19 cellular contexts compared by ENCODE assay signal in the genomic region with DNA sequence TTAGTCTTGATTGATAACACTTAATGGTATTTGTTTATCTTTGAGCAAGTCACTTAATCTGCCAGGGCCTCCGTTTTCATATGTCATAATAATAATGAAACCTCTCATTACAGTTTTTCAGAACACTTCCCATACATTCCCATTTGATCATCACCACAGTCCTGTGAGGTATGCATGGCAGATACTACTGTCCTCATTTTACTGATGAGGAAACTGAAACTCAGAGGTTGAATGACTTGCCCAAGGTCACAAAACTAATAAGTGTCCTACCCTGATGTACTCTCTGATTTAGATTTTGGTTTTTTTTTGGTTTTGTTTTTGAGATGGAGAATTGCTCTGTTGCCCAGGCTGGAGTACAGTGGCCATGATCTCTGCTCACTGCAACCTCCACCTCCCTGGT. TPM values are rescaled to one million over a fixed set of nuclear protein-coding genes. Genes with fewer than 3 reads are reported as not detected.
A peak's percentile ranks its signal among the peaks of the same experiment; 100 is the strongest.
DNase-seq lines count a peak whose midpoint lies in the region; ATAC-seq and TF ChIP-seq lines count a peak whose summit lies in the region.
"Had no signal": no experiment of that assay in that cellular context is flagged by ENCODE, and none has a peak within 500 bp of the region (broad histone marks: within the 10 kb centered on the region; RNA-seq: fewer than 3 reads in every experiment).

No MANE protein-coding gene starts in this region.

- peaks cover 24% of the 10 kb centered on the region for H3K4me1 Mint-ChIP-seq in activated CD4-positive, alpha-beta memory T cell treated with anti-CD3 and anti-CD28 coated beads for 36 hours (ENCODE audit: low read depth)
- peaks cover 10% of the 10 kb centered on the region for H3K4me1 Mint-ChIP-seq in activated CD4-positive, alpha-beta memory T cell treated with anti-CD3 and anti-CD28 coated beads, Interleukin-2, amount 10 ng/mL, durations not matched to agents 7 days and 5 days
- peaks cover 15% of the 10 kb centered on the region for H3K4me1 Mint-ChIP-seq in CD4-positive, alpha-beta T cell (ENCODE audit: low read depth)
- peaks cover 13% of the 10 kb centered on the region for H3K4me1 Mint-ChIP-seq in activated naive CD8-positive, alpha-beta T cell treated with anti-CD3 and anti-CD28 coated beads for 36 hours
- H3K4me1 Mint-ChIP-seq in Caco-2 (ENCODE audit: low read depth, unreplicated experiment), result peaks cover 13% of the 10 kb centered on the region

- peak overlapping the region; percentile 2 for H3K27ac Mint-ChIP-seq in activated CD4-positive, alpha-beta memory T cell treated with anti-CD3 and anti-CD28 coated beads for 36 hours
- no peak overlapping the region for H3K27ac Mint-ChIP-seq in activated CD4-positive, alpha-beta memory T cell treated with anti-CD3 and anti-CD28 coated beads, Interleukin-2, amount 10 ng/mL, durations not matched to agents 7 days and 5 days
- H3K27ac Mint-ChIP-seq in CD4-positive, alpha-beta T cell, result peak overlapping the region; percentile 17
- peak overlapping the region; percentile 20 for H3K27ac Mint-ChIP-seq in activated naive CD8-positive, alpha-beta T cell treated with anti-CD3 and anti-CD28 coated beads for 36 hours
- no peak overlapping the region for H3K27ac Mint-ChIP-seq in Caco-2 (ENCODE audit: unreplicated experiment)

- no peaks in the 10 kb centered on the region for H3K27me3 ChIP-seq in CD4-positive, alpha-beta T cell (ENCODE audit: control insufficient read depth, insufficient read depth, low read length)
- no peaks in the 10 kb centered on the region for H3K27me3 ChIP-seq in Caco-2 (replicated peaks; ENCODE audit: control insufficient read depth, insufficient read depth, low read length)
- H3K27me3 ChIP-seq: BLaER1 treated with 17β-estradiol and CSF1 and Interleukin-3, amounts not matched to agents 10 nM and 100 nM; SJCRH30 had no signal

- H3K4me3 ChIP-seq in Caco-2 (ENCODE audit: low read depth, low read length), result no peak overlapping the region
- H3K4me3 ChIP-seq: BLaER1 treated with 17β-estradiol and CSF1 and Interleukin-3, amounts not matched to agents 10 nM and 100 nM; SJCRH30 had no signal

- no peak for DNase-seq in activated CD4-positive, alpha-beta memory T cell treated with anti-CD3 and anti-CD28 coated beads for 36 hours
- no peak for DNase-seq in activated CD4-positive, alpha-beta memory T cell treated with anti-CD3 and anti-CD28 coated beads, Interleukin-2, amount 10 ng/mL, durations not matched to agents 7 days and 5 days
- no peak for DNase-seq in CD4-positive, alpha-beta T cell
- no peak for DNase-seq in activated naive CD8-positive, alpha-beta T cell treated with anti-CD3 and anti-CD28 coated beads for 36 hours
- DNase-seq in HK-2 (ENCODE audit: unreplicated experiment) (no peak), Caco-2 (no peak), Ammon's horn (ENCODE audit: low spot score) (no peak)
- DNase-seq: DMS 273 treated with DMSO at 0.1 percent for 48 hours, GF-D8, HCEC 1CT, NCI-H1092, NCI-H146, NCI-H2081, NCI-H510A, NCI-H774, PC-3, SJCRH30 had no signal

- POLR2A ChIA-PET in activated CD4-positive, alpha-beta memory T cell treated with anti-CD3 and anti-CD28 coated beads for 36 hours (lab: Charles Lee), result no interaction called here
- POLR2A ChIA-PET in activated CD4-positive, alpha-beta memory T cell treated with anti-CD3 and anti-CD28 coated beads, Interleukin-2, amount 10 ng/mL, durations not matched to agents 7 days and 5 days (lab: Charles Lee), result no interaction called here
- POLR2A ChIA-PET in CD4-positive, alpha-beta T cell (lab: Charles Lee), result no interaction called here
- POLR2A ChIA-PET in Caco-2 (lab: Charles Lee), result no interaction called here

- no peak for TF ChIP-seq CTCF in CD4-positive, alpha-beta T cell (IDR thresholded peaks at IDR 0.05)
- TF ChIP-seq CTCF in Caco-2 (IDR thresholded peaks at IDR 0.05; ENCODE audit: insufficient read depth in 1 of 2, low read depth in 1 of 2, low read length in 1 of 2, severe bottlenecking in 1 of 2, unreplicated experiment in 1 of 2), result no peak

- H3K27me3 Mint-ChIP-seq in activated CD4-positive, alpha-beta memory T cell treated with anti-CD3 and anti-CD28 coated beads for 36 hours, result no peaks in the 10 kb centered on the region
- no peaks in the 10 kb centered on the region for H3K27me3 Mint-ChIP-seq in activated CD4-positive, alpha-beta memory T cell treated with anti-CD3 and anti-CD28 coated beads, Interleukin-2, amount 10 ng/mL, durations not matched to agents 7 days and 5 days
- H3K27me3 Mint-ChIP-seq in CD4-positive, alpha-beta T cell, result no peaks in the 10 kb centered on the region
- H3K27me3 Mint-ChIP-seq in activated naive CD8-positive, alpha-beta T cell treated with anti-CD3 and anti-CD28 coated beads for 36 hours, result no peaks in the 10 kb centered on the region
- no peaks in the 10 kb centered on the region for H3K27me3 Mint-ChIP-seq in Caco-2 (ENCODE audit: insufficient read depth, unreplicated experiment)

- H3K27ac ChIP-seq in CD4-positive, alpha-beta T cell (ENCODE audit: low read depth, low read length), result no peak overlapping the region
- H3K27ac ChIP-seq: BLaER1 treated with 17β-estradiol and CSF1 and Interleukin-3, amounts not matched to agents 10 nM and 100 nM; SJCRH30 had no signal

- H3K9me3 Mint-ChIP-seq in activated CD4-positive, alpha-beta memory T cell treated with anti-CD3 and anti-CD28 coated beads for 36 hours, result no peaks in the 10 kb centered on the region
- no peaks in the 10 kb centered on the region for H3K9me3 Mint-ChIP-seq in activated CD4-positive, alpha-beta memory T cell treated with anti-CD3 and anti-CD28 coated beads, Interleukin-2, amount 10 ng/mL, durations not matched to agents 7 days and 5 days
- H3K9me3 Mint-ChIP-seq in CD4-positive, alpha-beta T cell, result no peaks in the 10 kb centered on the region
- no peaks in the 10 kb centered on the region for H3K9me3 Mint-ChIP-seq in activated naive CD8-positive, alpha-beta T cell treated with anti-CD3 and anti-CD28 coated beads for 36 hours
- H3K9me3 Mint-ChIP-seq in Caco-2 (ENCODE audit: unreplicated experiment), result no peaks in the 10 kb centered on the region

- ATAC-seq in CD4-positive, alpha-beta T cell (ENCODE audit: poor library complexity), result no peak
- peak; percentile 81 for ATAC-seq in GM21529 (IDR thresholded peaks at IDR 0.05; ENCODE audit: unreplicated experiment)
- ATAC-seq: PC-3 had no signal

- H3K36me3 ChIP-seq in Caco-2 (ENCODE audit: control insufficient read depth, insufficient read depth, low read length), result peaks cover 2% of the 10 kb centered on the region; the same call in 1 of the 2 replicates

- no peak overlapping the region for H3K4me3 Mint-ChIP-seq in activated CD4-positive, alpha-beta memory T cell treated with anti-CD3 and anti-CD28 coated beads for 36 hours
- no peak overlapping the region for H3K4me3 Mint-ChIP-seq in activated CD4-positive, alpha-beta memory T cell treated with anti-CD3 and anti-CD28 coated beads, Interleukin-2, amount 10 ng/mL, durations not matched to agents 7 days and 5 days
- no peak overlapping the region for H3K4me3 Mint-ChIP-seq in CD4-positive, alpha-beta T cell
- H3K4me3 Mint-ChIP-seq in activated naive CD8-positive, alpha-beta T cell treated with anti-CD3 and anti-CD28 coated beads for 36 hours, result no peak overlapping the region
- no peak overlapping the region for H3K4me3 Mint-ChIP-seq in Caco-2 (ENCODE audit: unreplicated experiment)

- intact Hi-C loops in activated CD4-positive, alpha-beta memory T cell treated with anti-CD3 and anti-CD28 coated beads for 36 hours (cut with micrococcal nuclease), result no loop called here
- intact Hi-C loops in CD4-positive, alpha-beta T cell (cut with DNase I, micrococcal nuclease), result no loop called here
- intact Hi-C loops in Caco-2 (cut with micrococcal nuclease; ENCODE audit: unreplicated experiment), result no loop called here

- CTCF ChIA-PET in activated CD4-positive, alpha-beta memory T cell treated with anti-CD3 and anti-CD28 coated beads for 36 hours (lab: Charles Lee), result no interaction called here
- CTCF ChIA-PET in activated CD4-positive, alpha-beta memory T cell treated with anti-CD3 and anti-CD28 coated beads, Interleukin-2, amount 10 ng/mL, durations not matched to agents 7 days and 5 days (lab: Charles Lee), result no interaction called here
- CTCF ChIA-PET in CD4-positive, alpha-beta T cell (lab: Charles Lee), result interaction anchor here (1.0 kb wide), 1 partner anchor 17 kb away, joined by 3 read pairs; no protein-coding TSS in a partner anchor
- CTCF ChIA-PET in Caco-2 (lab: Charles Lee), result no interaction called here

- H3K36me3 Mint-ChIP-seq in activated CD4-positive, alpha-beta memory T cell treated with anti-CD3 and anti-CD28 coated beads for 36 hours, result peaks cover 19% of the 10 kb centered on the region
- peaks cover 48% of the 10 kb centered on the region for H3K36me3 Mint-ChIP-seq in activated CD4-positive, alpha-beta memory T cell treated with anti-CD3 and anti-CD28 coated beads, Interleukin-2, amount 10 ng/mL, durations not matched to agents 7 days and 5 days (ENCODE audit: low read depth)
- peaks cover 58% of the 10 kb centered on the region for H3K36me3 Mint-ChIP-seq in CD4-positive, alpha-beta T cell (ENCODE audit: low read depth)
- H3K36me3 Mint-ChIP-seq in activated naive CD8-positive, alpha-beta T cell treated with anti-CD3 and anti-CD28 coated beads for 36 hours, result peaks cover 16% of the 10 kb centered on the region
- H3K36me3 Mint-ChIP-seq in Caco-2 (ENCODE audit: insufficient read depth, unreplicated experiment), result peaks cover 71% of the 10 kb centered on the region

- no TSS peak for BruUV-seq in Caco-2 (replicated peaks; lab: Mats Ljungman, UMichigan)

- H3K9me3 ChIP-seq in CD4-positive, alpha-beta T cell (ENCODE audit: control insufficient read depth, low read length), result no peaks in the 10 kb centered on the region
- H3K9me3 ChIP-seq in Caco-2, result no peaks in the 10 kb centered on the region
- H3K9me3 ChIP-seq: BLaER1 treated with 17β-estradiol and CSF1 and Interleukin-3, amounts not matched to agents 10 nM and 100 nM; SJCRH30 had no signal

- no peaks in the 10 kb centered on the region for H3K4me1 ChIP-seq in Caco-2
- H3K4me1 ChIP-seq: SJCRH30 had no signal

RNA-seq across cellular contexts. Expression of gene ZFX, which starts 25.7 kb away (rescaled TPM):
- total RNA-seq in activated CD4-positive, alpha-beta memory T cell treated with anti-CD3 and anti-CD28 coated beads for 36 hours, result 10 to 100 TPM; 31.1 to 35.5 TPM
- 10 to 100 TPM; 40.8 to 43.3 TPM for total RNA-seq in activated CD4-positive, alpha-beta memory T cell treated with anti-CD3 and anti-CD28 coated beads, Interleukin-2, amount 10 ng/mL, durations not matched to agents 7 days and 5 days
- total RNA-seq in CD4-positive, alpha-beta T cell, result 10 to 100 TPM; 44.2 to 50.1 TPM
- total RNA-seq in activated naive CD8-positive, alpha-beta T cell treated with anti-CD3 and anti-CD28 coated beads for 36 hours, result 10 to 100 TPM; 35.0 to 37.2 TPM
- total RNA-seq in Caco-2 (2022), result 33.6 and 36.1 TPM in 2 replicates

Comparison
In these comparisons a context has a peak if more than half of its experiments do, and no peak if none do; other contexts are left out.
1. H3K27ac Mint-ChIP-seq: peak in activated CD4-positive, alpha-beta memory T cell treated with anti-CD3 and anti-CD28 coated beads for 36 hours (single experiment), CD4-positive, alpha-beta T cell (single experiment) and activated naive CD8-positive, alpha-beta T cell treated with anti-CD3 and anti-CD28 coated beads for 36 hours (single experiment); none in activated CD4-positive, alpha-beta memory T cell treated with anti-CD3 and anti-CD28 coated beads, Interleukin-2, amount 10 ng/mL, durations not matched to agents 7 days and 5 days (single experiment) and Caco-2 (single experiment).